Comparison of ENCODE assay signal across 8 cellular contexts in the genomic region with DNA sequence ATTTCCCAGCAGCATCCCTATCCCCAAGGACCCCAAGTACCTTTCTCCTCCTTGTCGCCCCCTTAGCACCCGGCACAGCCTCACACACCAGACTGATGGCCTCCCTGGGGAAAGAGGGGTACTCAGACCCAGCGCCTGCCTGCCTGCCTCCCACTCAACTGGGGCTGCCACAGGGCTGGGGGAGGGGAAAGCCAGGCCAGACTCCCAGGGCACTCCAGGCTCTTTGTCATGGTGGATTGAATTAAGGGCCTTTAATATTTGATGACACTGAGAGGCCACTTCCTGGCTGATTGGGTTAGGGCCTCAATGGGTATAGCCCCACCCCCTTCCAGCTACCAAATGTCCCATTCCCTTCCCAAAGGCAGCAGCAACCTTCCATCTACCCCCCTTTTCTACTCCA. TPM values are rescaled to one million over a fixed set of nuclear protein-coding genes. Genes with fewer than 3 reads are reported as not detected.
DNase-seq lines count a peak whose midpoint lies in the region; ATAC-seq and TF ChIP-seq lines count a peak whose summit lies in the region.

No MANE protein-coding gene starts in this region.

- H3K9me3 ChIP-seq in A673 (ENCODE audit: low read depth, low read length, poor library complexity, severe bottlenecking) (no peaks in the 10 kb centered on the region), IMR-90 (ENCODE audit: control insufficient read depth, insufficient read depth, low read length) (no peaks in the 10 kb centered on the region), muscle layer of duodenum (ENCODE audit: control insufficient read depth in 1 of 2, low read length in 2 of 2) (no peaks in the 10 kb centered on the region), left lung (no peaks in the 10 kb centered on the region)

- no CpG with 5 or more reads among the region's 3 CpGs for WGBS in IMR-90 (ENCODE audit: extremely low coverage in 2 of 2, insufficient read length in 1 of 2), 2 experiments

- CTCF ChIA-PET in A673 (lab: Charles Lee) (interaction anchor here (0.5 kb wide), 1 partner anchor 42 kb away, joined by 3 read pairs; no protein-coding TSS in a partner anchor), IMR-90 (lab: Yijun Ruan, JAX) (interaction anchor here (1.2 kb wide), 1 partner anchor 49 kb away, joined by 3 read pairs; no protein-coding TSS in a partner anchor)

- no peak overlapping the region for H2BK120ac ChIP-seq in IMR-90 (ENCODE audit: low read depth, low read length)

- H2BK5ac ChIP-seq in IMR-90 (ENCODE audit: low read depth, low read length, poor library complexity, severe bottlenecking): peak overlapping the region; percentile 87

- intact Hi-C loops in A673 (cut with micrococcal nuclease; ENCODE audit: unreplicated experiment) (no loop called here), IMR-90 (cut with micrococcal nuclease) (no loop called here), left lung (cut with DNase I) (no loop called here)

- TF ChIP-seq POLR2A in IMR-90 (IDR thresholded peaks at IDR 0.05; ENCODE audit: low read depth, low read length): no peak

- H3K14ac ChIP-seq in IMR-90 (replicated peaks; ENCODE audit: low read depth, low read length): peak overlapping the region; percentile 95

- no peak overlapping the region for H4K5ac ChIP-seq in IMR-90 (ENCODE audit: low read depth, low read length)

- H3K9ac ChIP-seq in IMR-90 (ENCODE audit: low read depth, low read length): peak overlapping the region; percentile 87

- peaks cover 47% of the 10 kb centered on the region for H4K20me1 ChIP-seq in IMR-90 (ENCODE audit: insufficient read depth, low read length)

- dilution Hi-C loops in IMR-90 (cut with HindIII; ENCODE audit: low sequenced_read_pairs, unreplicated experiment): no loop called here

- peak overlapping the region; percentile 99 for H2AK9ac ChIP-seq in IMR-90 (replicated peaks; ENCODE audit: low read depth, low read length, poor library complexity)

- no peak overlapping the region for H2BK15ac ChIP-seq in IMR-90 (ENCODE audit: low read depth, low read length)

- peak overlapping the region; percentile 96 for H3K27ac ChIP-seq in A673 (ENCODE audit: low read depth, low read length, poor library complexity, severe bottlenecking)
- H3K27ac ChIP-seq in IMR-90 (ENCODE audit: insufficient read depth, low read length): peak overlapping the region; percentile 84
- H3K27ac ChIP-seq in coronary artery: peak overlapping the region; percentile 98
- H3K27ac ChIP-seq in muscle layer of duodenum (ENCODE audit: low read length): peak overlapping the region; percentile 78
- peak overlapping the region in 1 of 2 donors; percentile 55 for H3K27ac ChIP-seq in left lung

- BruUV-seq in A673 (replicated peaks; lab: Mats Ljungman, UMichigan): no TSS peak
- BruUV-seq in IMR-90 (replicated peaks; lab: Mats Ljungman, UMichigan): no TSS peak

- no peaks in the 10 kb centered on the region for H3K27me3 ChIP-seq in A673 (replicated peaks; ENCODE audit: insufficient read depth, low read depth, low read length, poor library complexity)
- H3K27me3 ChIP-seq in IMR-90 (ENCODE audit: control insufficient read depth, insufficient read depth, low read length): no peaks in the 10 kb centered on the region
- no peaks in the 10 kb centered on the region for H3K27me3 ChIP-seq in muscle layer of duodenum (ENCODE audit: low read depth, low read length)
- no peaks in the 10 kb centered on the region for H3K27me3 ChIP-seq in left lung

- POLR2A ChIA-PET in A673 (lab: Charles Lee; ENCODE audit: low non-redundant PET) (no interaction called here), IMR-90 (lab: Charles Lee; ENCODE audit: unreplicated experiment) (no interaction called here)

- peak overlapping the region; percentile 85; the same call in 1 of the 2 replicates for H3K23ac ChIP-seq in IMR-90 (ENCODE audit: low read depth, low read length)

- peaks cover 50% of the 10 kb centered on the region for H3K4me1 ChIP-seq in A673 (ENCODE audit: insufficient read depth, low read length, poor library complexity, severe bottlenecking)
- H3K4me1 ChIP-seq in IMR-90 (ENCODE audit: control insufficient read depth, insufficient read depth, low read length): peaks cover 18% of the 10 kb centered on the region
- H3K4me1 ChIP-seq in muscle layer of duodenum (ENCODE audit: control insufficient read depth in 1 of 2, insufficient read depth in 2 of 2, low read length in 2 of 2): peaks cover 17 to 39% of the 10 kb centered on the region in 2 donors
- peaks cover 41 to 73% of the 10 kb centered on the region in 2 donors for H3K4me1 ChIP-seq in left lung

- no peak overlapping the region for H2BK20ac ChIP-seq in IMR-90 (ENCODE audit: low read depth, low read length)

- no peak overlapping the region for H3K56ac ChIP-seq in IMR-90 (ENCODE audit: extremely low read depth, insufficient read depth, low read length)

- H3K18ac ChIP-seq in IMR-90 (ENCODE audit: low read depth, low read length): no peak overlapping the region

- no peak overlapping the region for H4K91ac ChIP-seq in IMR-90 (ENCODE audit: insufficient read depth, low read depth, low read length)

- H4K8ac ChIP-seq in IMR-90 (ENCODE audit: low read depth in 2 of 2, low read length in 2 of 2): no peak overlapping the region

- peak overlapping the region; percentile 97 for H3K4me2 ChIP-seq in IMR-90 (ENCODE audit: low read depth, low read length)

- H3K36me3 ChIP-seq in A673 (ENCODE audit: insufficient read depth, low read length, poor library complexity, severe bottlenecking) (peaks cover 46% of the 10 kb centered on the region), IMR-90 (ENCODE audit: control insufficient read depth, insufficient read depth, low read length) (peaks cover 44% of the 10 kb centered on the region), muscle layer of duodenum (ENCODE audit: control insufficient read depth in 1 of 2, insufficient read depth in 2 of 2, low read length in 2 of 2) (peaks cover 34 to 52% of the 10 kb centered on the region in 2 donors), left lung (peaks cover 0 to 56% of the 10 kb centered on the region in 2 donors)

- no peak overlapping the region for H2AFZ ChIP-seq in IMR-90 (replicated peaks; ENCODE audit: low read length, poor library complexity)

- peak overlapping the region; percentile 70 for H3K4me3 ChIP-seq in A673 (ENCODE audit: low read depth, low read length, poor library complexity, severe bottlenecking)
- H3K4me3 ChIP-seq in IMR-90 (ENCODE audit: insufficient read depth, low read depth, low read length): peak overlapping the region; percentile 65
- peak overlapping the region; percentile 78 for H3K4me3 ChIP-seq in coronary artery
- peak overlapping the region; percentile 48 to 65 for H3K4me3 ChIP-seq in muscle layer of duodenum (ENCODE audit: low read depth in 1 of 2, low read length in 2 of 2)
- H3K4me3 ChIP-seq in left lung: peak overlapping the region in 1 of 2 donors; percentile 68

- peak overlapping the region; percentile 49; the same call in 1 of the 2 replicates for H2AK5ac ChIP-seq in IMR-90 (ENCODE audit: low read depth, low read length)

- peak overlapping the region; percentile 92 for H3K4ac ChIP-seq in IMR-90 (ENCODE audit: low read depth, low read length)

- in situ Hi-C loops in IMR-90 (cut with MboI; ENCODE audit: low sequenced_read_pairs): no loop called here

- peaks cover 23 to 71% of the 10 kb centered on the region in 2 experiments for H3K79me1 ChIP-seq in IMR-90 (ENCODE audit: low read depth in 1 of 2, low read length in 2 of 2)

- TF ChIP-seq RAD21 in IMR-90 (IDR thresholded peaks at IDR 0.05; ENCODE audit: low read length): no peak

- H3K9me1 ChIP-seq in IMR-90 (ENCODE audit: insufficient read depth, low read length): peaks cover 7% of the 10 kb centered on the region

- no peak for TF ChIP-seq CTCF in A673 (conservative IDR thresholded peaks at IDR 0.05; ENCODE audit: low read depth, low read length)
- no peak for TF ChIP-seq CTCF in IMR-90 (conservative IDR thresholded peaks at IDR 0.05; ENCODE audit: low read depth, low read length)
- no peak for TF ChIP-seq CTCF in coronary artery (IDR thresholded peaks at IDR 0.05)
- no peak for TF ChIP-seq CTCF in left lung (IDR thresholded peaks at IDR 0.05)

- ATAC-seq in IMR-90 (ENCODE audit: low read depth) (no peak), left lung (no peak), HG02973 (IDR thresholded peaks at IDR 0.05; ENCODE audit: unreplicated experiment) (no peak)

- DNase-seq in A673 (ENCODE audit: low spot score): peak; percentile 63
- no peak for DNase-seq in IMR-90
- no peak for DNase-seq in coronary artery (ENCODE audit: low spot score)
- DNase-seq in stimulated activated naive CD4-positive, alpha-beta T cell (lab: John Stamatoyannopoulos, UW): no peak
- DNase-seq in left lung: no peak
- no peak for DNase-seq in SHP77 treated with DMSO at 0.1 percent for 48 hours (lab: John Stamatoyannopoulos, UW)

TF ChIP-seq in IMR-90, 13 proteins besides CTCF, POLR2A, EP300 and RAD21 (continues in another document):
- TF ChIP-seq SMC3 (IDR thresholded peaks at IDR 0.05; ENCODE audit: low read depth, low read length) (no peak), RFX5 (IDR thresholded peaks at IDR 0.05; ENCODE audit: low read depth, low read length) (no peak)

RNA-seq across cellular contexts. Expression of gene SHC1, which starts 1.8 kb away (rescaled TPM):
- total RNA-seq in A673 (2021): 201 and 204 TPM in 2 replicates
- total RNA-seq in IMR-90 (2012; rRNA removed): 291 and 355 TPM in 2 replicates
- polyA plus RNA-seq in IMR-90 (2012; rRNA removed): 337 and 352 TPM in 2 replicates
- 216 and 285 TPM in 2 replicates for polyA plus RNA-seq in IMR-90 (2012; cell fraction: cytosol; rRNA removed)
- polyA plus RNA-seq in IMR-90 (2012; cell fraction: nucleus; rRNA removed; ENCODE audit: low replicate concordance): 1,266 and 1,683 TPM in 2 replicates
- 100 to 1,000 TPM; 134 to 144 TPM for total RNA-seq in left lung

RNA-seq across cellular contexts. Expression of gene CKS1B, which starts 5.8 kb away (rescaled TPM):
- total RNA-seq in A673 (2021): 291 and 295 TPM in 2 replicates
- 129 and 140 TPM in 2 replicates for total RNA-seq in IMR-90 (2012; rRNA removed)
- polyA plus RNA-seq in IMR-90 (2012; rRNA removed): 195 and 272 TPM in 2 replicates
- polyA plus RNA-seq in IMR-90 (2012; cell fraction: cytosol; rRNA removed): 48.5 and 174 TPM in 2 replicates
- polyA plus RNA-seq in IMR-90 (2012; cell fraction: nucleus; rRNA removed; ENCODE audit: low replicate concordance): 12.1 and 45.9 TPM in 2 replicates
- 10 to 100 TPM; 29.7 to 40.8 TPM for total RNA-seq in left lung

RNA-seq across cellular contexts. Expression of gene PYGO2, which starts 7.1 kb away (rescaled TPM):
- total RNA-seq in A673 (2021) (46.3 and 48.5 TPM in 2 replicates), IMR-90 (2012; rRNA removed) (5.3 and 5.4 TPM in 2 replicates), left lung (10 to 100 TPM; 26.6 to 30.9 TPM)
- 12.3 and 14.8 TPM in 2 replicates for polyA plus RNA-seq in IMR-90 (2012; rRNA removed)
- polyA plus RNA-seq in IMR-90 (2012; cell fraction: cytosol; rRNA removed): 7.8 and 8.6 TPM in 2 replicates
- 28.6 and 31.8 TPM in 2 replicates for polyA plus RNA-seq in IMR-90 (2012; cell fraction: nucleus; rRNA removed; ENCODE audit: low replicate concordance)

RNA-seq across cellular contexts. Expression of gene PBXIP1, which starts 12.8 kb away (rescaled TPM):
- 12.7 and 20.8 TPM in 2 replicates for total RNA-seq in A673 (2021)
- 24.2 and 28.3 TPM in 2 replicates for total RNA-seq in IMR-90 (2012; rRNA removed)
- polyA plus RNA-seq in IMR-90 (2012; rRNA removed): 40.5 and 44.2 TPM in 2 replicates
- 36.1 and 53.6 TPM in 2 replicates for polyA plus RNA-seq in IMR-90 (2012; cell fraction: cytosol; rRNA removed)
- 41.6 and 43.1 TPM in 2 replicates for polyA plus RNA-seq in IMR-90 (2012; cell fraction: nucleus; rRNA removed; ENCODE audit: low replicate concordance)
- total RNA-seq in left lung: 10 to 100 TPM; 32.6 to 83.5 TPM

RNA-seq across cellular contexts. Expression of gene FLAD1, which starts 14.4 kb away (rescaled TPM):
- 82.4 and 84.2 TPM in 2 replicates for total RNA-seq in A673 (2021)
- 19.7 and 26.3 TPM in 2 replicates for total RNA-seq in IMR-90 (2012; rRNA removed)
- 37.3 and 39.9 TPM in 2 replicates for polyA plus RNA-seq in IMR-90 (2012; rRNA removed)
- 25.2 and 28.5 TPM in 2 replicates for polyA plus RNA-seq in IMR-90 (2012; cell fraction: cytosol; rRNA removed)
- 46.1 and 80.6 TPM in 2 replicates for polyA plus RNA-seq in IMR-90 (2012; cell fraction: nucleus; rRNA removed; ENCODE audit: low replicate concordance)
- total RNA-seq in left lung: 10 to 100 TPM; 26.4 to 39.9 TPM
